1 cellular context compared by ENCODE assay signal in genomic region chr13:64154514-64154913, GRCh38.
TF ChIP-seq lines count a peak whose summit lies in the region.

No MANE protein-coding gene starts in this region.

TF ChIP-seq in HepG2, 621 proteins besides CTCF, POLR2A, EP300 and RAD21 (continued from another document):
- TF ChIP-seq ZNF441 (CRISPR knock-in tag; IDR thresholded peaks at IDR 0.05; ENCODE audit: borderline replicate concordance): no peak
